20 cellular contexts compared by ENCODE assay signal in the genomic region with DNA sequence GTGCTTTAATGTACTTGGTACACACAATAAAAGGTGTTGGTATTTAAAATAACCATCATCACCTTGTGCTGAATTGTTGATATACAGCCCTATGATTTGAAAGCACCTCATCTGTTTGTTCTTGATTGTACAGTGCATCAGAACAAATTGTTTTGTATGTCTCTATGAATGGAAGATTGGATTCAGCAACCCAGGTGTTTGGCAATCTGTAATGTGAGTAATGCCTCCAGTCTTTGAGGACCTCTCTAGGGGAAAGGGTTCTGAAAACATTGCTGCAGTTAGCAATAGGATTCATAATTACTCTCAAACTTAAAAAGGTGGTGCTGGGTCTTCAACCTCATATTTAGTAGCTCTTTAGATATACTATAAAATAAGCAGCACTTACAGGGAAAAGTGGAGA.
DNase-seq lines count a peak whose midpoint lies in the region; ATAC-seq, FAIRE-seq and TF ChIP-seq lines count a peak whose summit lies in the region.
"Had no signal": no experiment of that assay in that cellular context is flagged by ENCODE, and none has a peak within 500 bp of the region (broad histone marks: within the 10 kb centered on the region; RNA-seq: fewer than 3 reads in every experiment).

No MANE protein-coding gene starts in this region.

- H3K27me3 ChIP-seq in suprapubic skin, result no peaks in the 10 kb centered on the region
- H3K27me3 ChIP-seq: Peyer's patch had no signal

- no peak for TF ChIP-seq POLR2A in H54 (IDR thresholded peaks at IDR 0.05; ENCODE audit: low read depth, low read length)
- TF ChIP-seq POLR2A in suprapubic skin (IDR thresholded peaks at IDR 0.05), result no peak

- H3K4me1 ChIP-seq in suprapubic skin, result no peaks in the 10 kb centered on the region
- H3K4me1 ChIP-seq: Peyer's patch had no signal

- no peak overlapping the region for H3K4me3 ChIP-seq in fibroblast of pulmonary artery (replicated peaks; ENCODE audit: low read depth, low read length)
- no peak overlapping the region for H3K4me3 ChIP-seq in suprapubic skin
- H3K4me3 ChIP-seq: Peyer's patch had no signal

- FAIRE-seq in H54 (lab: Jason Lieb, UNC), result peak; percentile 20
- FAIRE-seq: G401.6, GM12892 had no signal

- DNase-seq in H54 (ENCODE audit: insufficient read length, low spot score) (no peak), NCI-H1436 treated with DMSO at 0.1 percent for 48 hours (lab: John Stamatoyannopoulos, UW) (peak; percentile 36), amniotic epithelial cell (ENCODE audit: low read depth) (peak; percentile 64), fibroblast of pulmonary artery (ENCODE audit: low read depth) (peak; percentile 30), NCI-H187 treated with DMSO at 0.1 percent for 48 hours (lab: John Stamatoyannopoulos, UW) (no peak), cerebellar cortex (ENCODE audit: low spot score) (no peak), suprapubic skin (ENCODE audit: low spot score in 2 of 2) (no peak)
- DNase-seq: CD8-positive, alpha-beta memory T cell; Kasumi-1; MM.1S; NCI-H1048; NCI-H1417 treated with DMSO at 0.1 percent for 48 hours; NCI-H2029; NCI-H69; Peyer's patch had no signal

- TF ChIP-seq CTCF in fibroblast of pulmonary artery (IDR thresholded peaks at IDR 0.05; ENCODE audit: low read length, missing control alignments) (no peak), suprapubic skin (IDR thresholded peaks at IDR 0.05) (no peak)

- TF ChIP-seq EP300 in suprapubic skin (IDR thresholded peaks at IDR 0.05), result no peak

- no peaks in the 10 kb centered on the region for H3K9me3 ChIP-seq in suprapubic skin
- H3K9me3 ChIP-seq: Peyer's patch had no signal

- no peak for ATAC-seq in HG03520 (IDR thresholded peaks at IDR 0.05; ENCODE audit: unreplicated experiment)
- ATAC-seq: SK-N-SH treated with all-trans-retinoic acid at 6 μM for 48 hours had no signal

- H3K27ac ChIP-seq in suprapubic skin, result no peak overlapping the region
- H3K27ac ChIP-seq: C4-2B, Peyer's patch had no signal

- no peaks in the 10 kb centered on the region for H3K36me3 ChIP-seq in suprapubic skin
- H3K36me3 ChIP-seq: Peyer's patch had no signal

Comparison
In these comparisons a context has a peak if more than half of its experiments do, and no peak if none do; other contexts are left out.
1. DNase-seq: peak in NCI-H1436 treated with DMSO at 0.1 percent for 48 hours (single experiment), amniotic epithelial cell (single experiment) and fibroblast of pulmonary artery (single experiment); none in H54 (single experiment), NCI-H187 treated with DMSO at 0.1 percent for 48 hours (single experiment), cerebellar cortex (single experiment) and suprapubic skin (0 of 2).